In the genomic region with DNA sequence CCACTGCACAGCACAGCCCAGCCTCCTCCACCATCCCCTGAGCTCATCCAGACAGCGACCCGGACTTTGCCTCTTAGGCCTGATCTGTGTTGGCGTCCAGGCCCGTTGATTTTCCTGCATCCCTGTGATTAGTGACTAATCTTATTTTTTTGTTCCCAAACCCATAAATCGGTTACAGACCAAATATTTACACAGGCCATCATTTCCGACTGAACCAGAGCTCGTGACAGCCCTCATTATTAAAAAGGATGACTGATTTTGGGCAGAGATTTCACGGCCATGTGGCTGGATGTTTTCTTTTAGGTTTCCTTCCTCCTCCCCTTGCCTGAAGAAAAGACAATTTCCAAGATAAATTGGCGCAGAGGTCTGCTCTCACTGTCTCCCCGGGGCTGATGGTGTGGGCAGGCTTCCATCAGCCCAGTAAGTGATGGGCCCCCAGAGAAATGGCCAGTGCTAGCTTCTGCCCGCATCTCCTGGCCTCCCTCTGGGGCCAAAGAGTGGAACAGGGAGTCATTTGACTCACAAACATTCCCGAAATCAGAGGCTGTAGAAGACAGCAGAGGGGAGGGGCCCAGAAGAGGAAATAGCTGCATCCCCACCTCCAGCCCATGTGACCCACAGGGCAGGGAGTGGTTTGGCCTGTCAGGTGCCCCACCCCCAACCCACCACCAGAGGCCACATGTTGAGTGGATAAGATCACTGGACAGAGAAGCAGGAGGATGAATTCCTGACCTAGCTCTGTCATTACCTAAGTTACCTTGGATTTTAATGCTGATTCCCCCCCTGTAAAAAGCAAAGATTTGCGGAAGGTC, we compare ENCODE assay signal across 9 cellular contexts.
DNase-seq lines count a peak whose midpoint lies in the region; ATAC-seq lines count a peak whose summit lies in the region.
"Had no signal": no experiment of that assay in that cellular context is flagged by ENCODE, and none has a peak within 500 bp of the region (broad histone marks: within the 10 kb centered on the region; RNA-seq: fewer than 3 reads in every experiment).

No MANE protein-coding gene starts in this region.

- H3K23ac ChIP-seq in trophoblast cell (ENCODE audit: low read length) = no peak overlapping the region

- no peak overlapping the region for H2AK5ac ChIP-seq in trophoblast cell (ENCODE audit: low read length)

- H3K18ac ChIP-seq in trophoblast cell (ENCODE audit: low read length) = no peak overlapping the region

- ATAC-seq in esophagus mucosa = peak; percentile 68
- ATAC-seq in HG02642 (IDR thresholded peaks at IDR 0.05; ENCODE audit: poor library complexity, unreplicated experiment) = no peak
- no peak for ATAC-seq in activated naive CD4-positive, alpha-beta T cell treated with anti-CD3 and anti-CD28 coated beads, Interleukin-2, amount 50 U/mL, for 72 hours

- no peak overlapping the region for H3K14ac ChIP-seq in trophoblast cell (ENCODE audit: low read length)

- DNase-seq in EH (ENCODE audit: low read depth) = peak; percentile 95
- peak; percentile 47 for DNase-seq in NCI-H774 (lab: John Stamatoyannopoulos, UW)
- peak; percentile 79 to 93 for DNase-seq in trophoblast cell
- no peak for DNase-seq in activated T-cell treated with anti-CD3 and anti-CD28 coated beads for 4 hours
- no peak for DNase-seq in activated naive CD4-positive, alpha-beta T cell treated with anti-CD3 and anti-CD28 coated beads, Interleukin-2, amount 50 U/mL, for 72 hours (ENCODE audit: low spot score in 2 of 2)
- DNase-seq in NCI-H345 treated with DMSO at 0.1 percent for 48 hours (lab: John Stamatoyannopoulos, UW; ENCODE audit: unreplicated experiment) = no peak

- H3K9ac ChIP-seq in trophoblast cell (ENCODE audit: low read length) = no peak overlapping the region

- H2BK5ac ChIP-seq in trophoblast cell (ENCODE audit: low read depth, low read length, poor library complexity) = no peak overlapping the region

- no peak overlapping the region for H3K4me2 ChIP-seq in trophoblast cell (ENCODE audit: low read length)

- no peaks in the 10 kb centered on the region for H3K27me3 ChIP-seq in trophoblast cell (ENCODE audit: insufficient read depth, low read length)

- H3K4me3 ChIP-seq in trophoblast cell (ENCODE audit: low read depth, low read length) = no peak overlapping the region

- no peak overlapping the region for H3K27ac Mint-ChIP-seq in activated naive CD4-positive, alpha-beta T cell treated with anti-CD3 and anti-CD28 coated beads, Interleukin-2, amount 50 U/mL, for 72 hours
- H3K27ac Mint-ChIP-seq: memory B cell had no signal

- no peak overlapping the region for H2BK120ac ChIP-seq in trophoblast cell (ENCODE audit: insufficient read depth, low read length, poor library complexity)

- H2AFZ ChIP-seq in trophoblast cell (ENCODE audit: insufficient read depth, low read length, poor library complexity) = peak overlapping the region; percentile 10

- WGBS in trophoblast cell (ENCODE audit: extremely low coverage, insufficient coverage, insufficient read length) = no CpG with 5 or more reads among the region's 13 CpGs

- peaks cover 0 to 3% of the 10 kb centered on the region in 2 experiments for H3K4me1 ChIP-seq in trophoblast cell (ENCODE audit: control insufficient read depth in 1 of 2, insufficient read depth in 2 of 2, low read length in 2 of 2)

- H3K36me3 ChIP-seq in trophoblast cell (ENCODE audit: control insufficient read depth in 1 of 2, insufficient read depth in 2 of 2, low read length in 2 of 2) = no peaks in the 10 kb centered on the region

- H3K36me3 Mint-ChIP-seq in activated naive CD4-positive, alpha-beta T cell treated with anti-CD3 and anti-CD28 coated beads, Interleukin-2, amount 50 U/mL, for 72 hours = no peaks in the 10 kb centered on the region
- H3K36me3 Mint-ChIP-seq: memory B cell had no signal

- no peaks in the 10 kb centered on the region for H3K9me3 ChIP-seq in trophoblast cell (ENCODE audit: insufficient read depth, low read depth, low read length)

- peak overlapping the region; percentile 45 for H2BK12ac ChIP-seq in trophoblast cell (ENCODE audit: low read length)

- no peaks in the 10 kb centered on the region for H3K79me2 ChIP-seq in trophoblast cell (ENCODE audit: control insufficient read depth, insufficient read depth, low read length, poor library complexity)

- H3K27ac ChIP-seq in trophoblast cell (ENCODE audit: low read depth, low read length) = no peak overlapping the region

- H4K91ac ChIP-seq in trophoblast cell (ENCODE audit: low read depth, low read length) = no peak overlapping the region

- peaks cover 4 to 9% of the 10 kb centered on the region in 2 donors for H3K9me3 Mint-ChIP-seq in activated naive CD4-positive, alpha-beta T cell treated with anti-CD3 and anti-CD28 coated beads, Interleukin-2, amount 50 U/mL, for 72 hours

- H3K79me1 ChIP-seq in trophoblast cell (ENCODE audit: low read length) = no peaks in the 10 kb centered on the region

- no peak overlapping the region for H4K8ac ChIP-seq in trophoblast cell (ENCODE audit: low read depth, low read length)

- H3K4ac ChIP-seq in trophoblast cell (ENCODE audit: low read depth, low read length) = no peak overlapping the region

- no peak overlapping the region for H4K12ac ChIP-seq in trophoblast cell (ENCODE audit: low read depth, low read length)

Comparison
In these comparisons a context has a peak if more than half of its experiments do, and no peak if none do; other contexts are left out.
1. DNase-seq: peak in EH (single experiment), NCI-H774 (single experiment) and trophoblast cell (2 of 2); none in activated T-cell treated with anti-CD3 and anti-CD28 coated beads for 4 hours (single experiment), activated naive CD4-positive, alpha-beta T cell treated with anti-CD3 and anti-CD28 coated beads, Interleukin-2, amount 50 U/mL, for 72 hours (0 of 2) and NCI-H345 treated with DMSO at 0.1 percent for 48 hours (single experiment).